ENCODE assay signal across 1 cellular context in genomic region chr1:89994805-89995594, GRCh38.
TF ChIP-seq lines count a peak whose summit lies in the region.

Gene ZNF326 (plus strand): TSS chr1:89995110. CDS start chr1:89995258, 148 bp downstream.

TF ChIP-seq in HepG2, 621 proteins besides CTCF, POLR2A, EP300 and RAD21 (continued from another document and continues in another):
- TF ChIP-seq, protein P1, sequence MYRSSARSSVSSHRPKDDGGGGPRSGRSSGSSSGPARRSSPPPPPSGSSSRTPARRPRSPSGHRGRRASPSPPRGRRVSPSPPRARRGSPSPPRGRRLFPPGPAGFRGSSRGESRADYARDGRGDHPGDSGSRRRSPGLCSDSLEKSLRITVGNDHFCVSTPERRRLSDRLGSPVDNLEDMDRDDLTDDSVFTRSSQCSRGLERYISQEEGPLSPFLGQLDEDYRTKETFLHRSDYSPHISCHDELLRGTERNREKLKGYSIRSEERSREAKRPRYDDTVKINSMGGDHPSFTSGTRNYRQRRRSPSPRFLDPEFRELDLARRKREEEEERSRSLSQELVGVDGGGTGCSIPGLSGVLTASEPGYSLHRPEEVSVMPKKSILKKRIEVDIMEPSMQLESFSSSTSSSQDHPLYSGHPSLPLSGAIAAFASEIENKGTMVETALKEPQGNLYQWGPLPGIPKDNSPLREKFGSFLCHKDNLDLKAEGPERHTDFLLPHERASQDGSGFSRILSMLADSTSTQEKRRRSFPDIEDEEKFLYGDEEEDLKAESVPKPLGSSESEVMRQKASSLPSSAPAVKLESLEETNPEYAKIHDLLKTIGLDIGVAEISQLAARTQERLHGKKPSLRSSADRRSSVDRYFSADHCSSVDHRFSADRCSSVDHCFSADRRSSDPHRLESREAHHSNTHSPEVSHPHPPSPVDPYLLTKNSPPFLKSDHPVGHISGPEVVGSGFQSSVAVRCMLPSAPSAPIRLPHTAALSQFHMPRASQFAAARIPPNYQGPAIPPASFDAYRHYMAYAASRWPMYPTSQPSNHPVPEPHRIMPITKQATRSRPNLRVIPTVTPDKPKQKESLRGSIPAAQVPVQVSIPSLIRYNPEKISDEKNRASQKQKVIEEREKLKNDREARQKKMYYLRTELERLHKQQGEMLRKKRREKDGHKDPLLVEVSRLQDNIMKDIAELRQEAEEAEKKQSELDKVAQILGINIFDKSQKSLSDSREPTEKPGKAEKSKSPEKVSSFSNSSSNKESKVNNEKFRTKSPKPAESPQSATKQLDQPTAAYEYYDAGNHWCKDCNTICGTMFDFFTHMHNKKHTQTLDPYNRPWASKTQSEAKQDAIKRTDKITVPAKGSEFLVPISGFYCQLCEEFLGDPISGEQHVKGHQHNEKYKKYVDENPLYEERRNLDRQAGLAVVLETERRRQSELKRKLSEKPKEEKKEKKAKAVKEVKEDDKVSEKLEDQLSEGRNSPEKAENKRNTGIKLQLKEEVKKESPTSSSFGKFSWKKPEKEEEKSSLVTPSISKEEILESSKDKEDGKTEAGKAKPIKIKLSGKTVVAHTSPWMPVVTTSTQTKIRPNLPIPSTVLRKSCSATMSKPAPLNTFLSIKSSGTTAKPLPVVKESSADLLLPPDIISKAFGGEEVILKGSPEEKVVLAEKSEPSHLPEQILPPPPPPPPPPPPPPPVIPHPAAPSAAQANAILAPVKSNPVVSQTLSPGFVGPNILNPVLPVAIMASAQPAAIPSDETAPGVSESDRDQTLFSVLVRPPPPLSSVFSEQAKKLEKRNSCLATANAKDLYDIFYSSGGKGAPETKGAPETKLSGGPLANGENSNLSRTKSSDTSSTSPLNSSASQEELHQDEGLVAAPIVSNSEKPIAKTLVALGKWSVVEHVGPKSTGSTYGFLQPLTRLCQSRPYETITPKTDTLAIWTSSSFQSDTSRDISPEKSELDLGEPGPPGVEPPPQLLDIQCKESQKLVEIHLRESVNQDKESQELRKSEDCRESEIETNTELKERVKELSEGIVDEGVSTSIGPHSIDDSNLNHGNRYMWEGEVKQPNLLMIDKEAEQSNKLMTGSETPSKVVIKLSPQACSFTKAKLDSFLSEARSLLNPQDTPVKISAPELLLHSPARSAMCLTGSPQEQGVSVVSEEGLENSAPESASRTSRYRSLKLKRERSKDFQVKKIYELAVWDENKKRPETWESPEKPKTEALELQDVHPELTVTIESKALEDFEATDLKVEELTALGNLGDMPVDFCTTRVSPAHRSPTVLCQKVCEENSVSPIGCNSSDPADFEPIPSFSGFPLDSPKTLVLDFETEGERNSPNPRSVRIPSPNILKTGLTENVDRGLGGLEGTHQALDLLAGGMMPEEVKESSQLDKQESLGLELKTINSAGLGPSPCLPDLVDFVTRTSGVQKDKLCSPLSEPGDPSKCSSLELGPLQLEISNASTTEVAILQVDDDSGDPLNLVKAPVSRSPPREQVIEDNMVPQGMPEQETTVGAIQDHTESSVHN (CRISPR knock-in tag; IDR thresholded peaks at IDR 0.05), result peak; percentile 85; the same call in 1 of the 2 replicates
- no peak for TF ChIP-seq ZNF660 (CRISPR knock-in tag; IDR thresholded peaks at IDR 0.05; ENCODE audit: borderline replicate concordance, low read depth)
- no peak for TF ChIP-seq CCAR2 (optimal IDR thresholded peaks at IDR 0.05; ENCODE audit: low read depth, low read length)
- 0 out of 2 replicates have a peak, but pooled peaks have one; percentile 52 for TF ChIP-seq XBP1 (CRISPR knock-in tag; IDR thresholded peaks at IDR 0.05)
- TF ChIP-seq, protein P2, sequence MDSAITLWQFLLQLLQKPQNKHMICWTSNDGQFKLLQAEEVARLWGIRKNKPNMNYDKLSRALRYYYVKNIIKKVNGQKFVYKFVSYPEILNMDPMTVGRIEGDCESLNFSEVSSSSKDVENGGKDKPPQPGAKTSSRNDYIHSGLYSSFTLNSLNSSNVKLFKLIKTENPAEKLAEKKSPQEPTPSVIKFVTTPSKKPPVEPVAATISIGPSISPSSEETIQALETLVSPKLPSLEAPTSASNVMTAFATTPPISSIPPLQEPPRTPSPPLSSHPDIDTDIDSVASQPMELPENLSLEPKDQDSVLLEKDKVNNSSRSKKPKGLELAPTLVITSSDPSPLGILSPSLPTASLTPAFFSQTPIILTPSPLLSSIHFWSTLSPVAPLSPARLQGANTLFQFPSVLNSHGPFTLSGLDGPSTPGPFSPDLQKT (CRISPR knock-in tag; IDR thresholded peaks at IDR 0.05; ENCODE audit: borderline replicate concordance), result no peak
- no peak for TF ChIP-seq ZNF549 (CRISPR knock-in tag; IDR thresholded peaks at IDR 0.05)
- TF ChIP-seq ZNF878 (CRISPR knock-in tag; IDR thresholded peaks at IDR 0.05), result no peak
- TF ChIP-seq ZIK1 (CRISPR knock-in tag; IDR thresholded peaks at IDR 0.05; ENCODE audit: borderline replicate concordance, low read depth), result peak; percentile 86; the same call in 1 of the 2 replicates
- TF ChIP-seq PAF1 (CRISPR knock-in tag; IDR thresholded peaks at IDR 0.05), result no peak
- peak; percentile 82 for TF ChIP-seq PHF20 (CRISPR knock-in tag; IDR thresholded peaks at IDR 0.05)
- no peak for TF ChIP-seq PHF5A (CRISPR knock-in tag; IDR thresholded peaks at IDR 0.05; ENCODE audit: low read depth, unreplicated experiment)
- no peak; the same call in none of the 2 replicates for TF ChIP-seq ZNF609 (CRISPR knock-in tag; IDR thresholded peaks at IDR 0.05; ENCODE audit: borderline replicate concordance)
- TF ChIP-seq, protein P3, sequence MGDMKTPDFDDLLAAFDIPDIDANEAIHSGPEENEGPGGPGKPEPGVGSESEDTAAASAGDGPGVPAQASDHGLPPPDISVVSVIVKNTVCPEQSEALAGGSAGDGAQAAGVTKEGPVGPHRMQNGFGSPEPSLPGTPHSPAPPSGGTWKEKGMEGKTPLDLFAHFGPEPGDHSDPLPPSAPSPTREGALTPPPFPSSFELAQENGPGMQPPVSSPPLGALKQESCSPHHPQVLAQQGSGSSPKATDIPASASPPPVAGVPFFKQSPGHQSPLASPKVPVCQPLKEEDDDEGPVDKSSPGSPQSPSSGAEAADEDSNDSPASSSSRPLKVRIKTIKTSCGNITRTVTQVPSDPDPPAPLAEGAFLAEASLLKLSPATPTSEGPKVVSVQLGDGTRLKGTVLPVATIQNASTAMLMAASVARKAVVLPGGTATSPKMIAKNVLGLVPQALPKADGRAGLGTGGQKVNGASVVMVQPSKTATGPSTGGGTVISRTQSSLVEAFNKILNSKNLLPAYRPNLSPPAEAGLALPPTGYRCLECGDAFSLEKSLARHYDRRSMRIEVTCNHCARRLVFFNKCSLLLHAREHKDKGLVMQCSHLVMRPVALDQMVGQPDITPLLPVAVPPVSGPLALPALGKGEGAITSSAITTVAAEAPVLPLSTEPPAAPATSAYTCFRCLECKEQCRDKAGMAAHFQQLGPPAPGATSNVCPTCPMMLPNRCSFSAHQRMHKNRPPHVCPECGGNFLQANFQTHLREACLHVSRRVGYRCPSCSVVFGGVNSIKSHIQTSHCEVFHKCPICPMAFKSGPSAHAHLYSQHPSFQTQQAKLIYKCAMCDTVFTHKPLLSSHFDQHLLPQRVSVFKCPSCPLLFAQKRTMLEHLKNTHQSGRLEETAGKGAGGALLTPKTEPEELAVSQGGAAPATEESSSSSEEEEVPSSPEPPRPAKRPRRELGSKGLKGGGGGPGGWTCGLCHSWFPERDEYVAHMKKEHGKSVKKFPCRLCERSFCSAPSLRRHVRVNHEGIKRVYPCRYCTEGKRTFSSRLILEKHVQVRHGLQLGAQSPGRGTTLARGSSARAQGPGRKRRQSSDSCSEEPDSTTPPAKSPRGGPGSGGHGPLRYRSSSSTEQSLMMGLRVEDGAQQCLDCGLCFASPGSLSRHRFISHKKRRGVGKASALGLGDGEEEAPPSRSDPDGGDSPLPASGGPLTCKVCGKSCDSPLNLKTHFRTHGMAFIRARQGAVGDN (CRISPR knock-in tag; IDR thresholded peaks at IDR 0.05), result peak; percentile 96
- peak; percentile 89; the same call in 1 of the 2 replicates for TF ChIP-seq ZNF276 (CRISPR knock-in tag; IDR thresholded peaks at IDR 0.05; ENCODE audit: low read depth)
- TF ChIP-seq ZSCAN9 (CRISPR knock-in tag; IDR thresholded peaks at IDR 0.05; ENCODE audit: borderline replicate concordance), result peak; percentile 75; the same call in 1 of the 2 replicates
- TF ChIP-seq, protein P4, sequence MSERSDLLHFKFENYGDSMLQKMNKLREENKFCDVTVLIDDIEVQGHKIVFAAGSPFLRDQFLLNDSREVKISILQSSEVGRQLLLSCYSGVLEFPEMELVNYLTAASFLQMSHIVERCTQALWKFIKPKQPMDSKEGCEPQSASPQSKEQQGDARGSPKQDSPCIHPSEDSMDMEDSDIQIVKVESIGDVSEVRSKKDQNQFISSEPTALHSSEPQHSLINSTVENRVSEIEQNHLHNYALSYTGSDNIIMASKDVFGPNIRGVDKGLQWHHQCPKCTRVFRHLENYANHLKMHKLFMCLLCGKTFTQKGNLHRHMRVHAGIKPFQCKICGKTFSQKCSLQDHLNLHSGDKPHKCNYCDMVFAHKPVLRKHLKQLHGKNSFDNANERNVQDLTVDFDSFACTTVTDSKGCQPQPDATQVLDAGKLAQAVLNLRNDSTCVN (CRISPR knock-in tag; IDR thresholded peaks at IDR 0.05; ENCODE audit: borderline replicate concordance), result no peak
- peak; percentile 71; the same call in 1 of the 2 replicates for TF ChIP-seq ARNTL (CRISPR knock-in tag; IDR thresholded peaks at IDR 0.05)
- TF ChIP-seq POLR2AphosphoS5 (IDR thresholded peaks at IDR 0.05; ENCODE audit: low read depth, low read length), result peak; percentile 83
- no peak for TF ChIP-seq ZNF354B (CRISPR knock-in tag; IDR thresholded peaks at IDR 0.05)
- TF ChIP-seq MAFG (CRISPR knock-in tag; IDR thresholded peaks at IDR 0.05), result no peak
- peak; percentile 74 for TF ChIP-seq CHD2 (IDR thresholded peaks at IDR 0.05; ENCODE audit: low read depth, low read length)
- TF ChIP-seq ATRX (CRISPR knock-in tag; IDR thresholded peaks at IDR 0.05; ENCODE audit: borderline replicate concordance), result no peak
- TF ChIP-seq ESRRA (CRISPR knock-in tag; IDR thresholded peaks at IDR 0.05; ENCODE audit: low read depth), result no peak
- TF ChIP-seq, protein P5, sequence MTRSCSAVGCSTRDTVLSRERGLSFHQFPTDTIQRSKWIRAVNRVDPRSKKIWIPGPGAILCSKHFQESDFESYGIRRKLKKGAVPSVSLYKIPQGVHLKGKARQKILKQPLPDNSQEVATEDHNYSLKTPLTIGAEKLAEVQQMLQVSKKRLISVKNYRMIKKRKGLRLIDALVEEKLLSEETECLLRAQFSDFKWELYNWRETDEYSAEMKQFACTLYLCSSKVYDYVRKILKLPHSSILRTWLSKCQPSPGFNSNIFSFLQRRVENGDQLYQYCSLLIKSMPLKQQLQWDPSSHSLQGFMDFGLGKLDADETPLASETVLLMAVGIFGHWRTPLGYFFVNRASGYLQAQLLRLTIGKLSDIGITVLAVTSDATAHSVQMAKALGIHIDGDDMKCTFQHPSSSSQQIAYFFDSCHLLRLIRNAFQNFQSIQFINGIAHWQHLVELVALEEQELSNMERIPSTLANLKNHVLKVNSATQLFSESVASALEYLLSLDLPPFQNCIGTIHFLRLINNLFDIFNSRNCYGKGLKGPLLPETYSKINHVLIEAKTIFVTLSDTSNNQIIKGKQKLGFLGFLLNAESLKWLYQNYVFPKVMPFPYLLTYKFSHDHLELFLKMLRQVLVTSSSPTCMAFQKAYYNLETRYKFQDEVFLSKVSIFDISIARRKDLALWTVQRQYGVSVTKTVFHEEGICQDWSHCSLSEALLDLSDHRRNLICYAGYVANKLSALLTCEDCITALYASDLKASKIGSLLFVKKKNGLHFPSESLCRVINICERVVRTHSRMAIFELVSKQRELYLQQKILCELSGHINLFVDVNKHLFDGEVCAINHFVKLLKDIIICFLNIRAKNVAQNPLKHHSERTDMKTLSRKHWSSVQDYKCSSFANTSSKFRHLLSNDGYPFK (CRISPR knock-in tag; IDR thresholded peaks at IDR 0.05; ENCODE audit: borderline replicate concordance), result 0 out of 2 replicates have a peak, but pooled peaks have one; percentile 16
- no peak for TF ChIP-seq SMC3 (IDR thresholded peaks at IDR 0.05; ENCODE audit: low read length)
- TF ChIP-seq AGO2 (optimal IDR thresholded peaks at IDR 0.05; ENCODE audit: low read depth, low read length), result peak; percentile 85
- TF ChIP-seq FOXA3 (CRISPR knock-in tag; IDR thresholded peaks at IDR 0.05), result peak; percentile 36; the same call in 1 of the 2 replicates
- TF ChIP-seq ETV5 (CRISPR knock-in tag; IDR thresholded peaks at IDR 0.05; ENCODE audit: borderline replicate concordance), result no peak; the same call in 1 of the 2 replicates
